Comparison of ENCODE assay signal across 8 cellular contexts in genomic region chr5:128082551-128083032, GRCh38. TPM values are rescaled to one million over a fixed set of nuclear protein-coding genes. Genes with fewer than 3 reads are reported as not detected.
DNase-seq lines count a peak whose midpoint lies in the region; TF ChIP-seq lines count a peak whose summit lies in the region.

No MANE protein-coding gene starts in this region.

- no peak for DNase-seq in activated naive CD4-positive, alpha-beta T cell treated with anti-CD3 and anti-CD28 coated beads, Interleukin-2, amount 10 ng/mL, durations not matched to agents 7 days and 5 days
- DNase-seq in activated naive CD4-positive, alpha-beta T cell treated with Interleukin-2 at 50 U/mL for 16 hours, result no peak
- DNase-seq in caudate nucleus (lab: John Stamatoyannopoulos, UW) (peak in 6 of 61 donors; percentile 59 to 78 (median 73)), mesendoderm (no peak), vagina (ENCODE audit: extremely low spot score in 2 of 2) (no peak), NCI-H1930 (lab: John Stamatoyannopoulos, UW) (no peak), HuH-7 (ENCODE audit: low spot score) (no peak)

- H3K18ac ChIP-seq in mesendoderm (ENCODE audit: low read length), result peak overlapping the region; percentile 78

- peak overlapping the region; percentile 82 for H3K4me3 Mint-ChIP-seq in activated naive CD4-positive, alpha-beta T cell treated with anti-CD3 and anti-CD28 coated beads, Interleukin-2, amount 10 ng/mL, durations not matched to agents 7 days and 5 days
- peak overlapping the region; percentile 88 to 96 (median 92) for H3K4me3 Mint-ChIP-seq in IgD-negative memory B cell

- peak overlapping the region; percentile 94 for H3K27ac Mint-ChIP-seq in activated naive CD4-positive, alpha-beta T cell treated with anti-CD3 and anti-CD28 coated beads, Interleukin-2, amount 10 ng/mL, durations not matched to agents 7 days and 5 days
- peak overlapping the region; percentile 88 to 96 (median 95) for H3K27ac Mint-ChIP-seq in IgD-negative memory B cell

- no peak overlapping the region for H3K23ac ChIP-seq in mesendoderm (ENCODE audit: low read length)

- no peak overlapping the region for H2AK5ac ChIP-seq in mesendoderm (ENCODE audit: low read length)

- H3K27ac ChIP-seq in caudate nucleus (ENCODE audit: low read depth, low read length) (peak overlapping the region; percentile 98), mesendoderm (ENCODE audit: low read depth, low read length) (peak overlapping the region; percentile 94), vagina (peak overlapping the region; percentile 88)

- H3K27me3 ChIP-seq in mesendoderm (ENCODE audit: insufficient read depth, low read length, poor library complexity), result no peaks in the 10 kb centered on the region
- no peaks in the 10 kb centered on the region for H3K27me3 ChIP-seq in vagina

- peaks cover 1% of the 10 kb centered on the region for H3K79me2 ChIP-seq in mesendoderm (ENCODE audit: control insufficient read depth, insufficient read depth, low read length)

- H2BK15ac ChIP-seq in mesendoderm (replicated peaks; ENCODE audit: low read depth), result no peak overlapping the region

- H3K4me1 ChIP-seq in mesendoderm (ENCODE audit: control insufficient read depth, low read depth, low read length), result peaks cover 4% of the 10 kb centered on the region
- H3K4me1 ChIP-seq in vagina, result peaks cover 53% of the 10 kb centered on the region

- CTCF ChIA-PET in activated naive CD4-positive, alpha-beta T cell treated with anti-CD3 and anti-CD28 coated beads, Interleukin-2, amount 10 ng/mL, durations not matched to agents 7 days and 5 days (lab: Charles Lee), result no interaction called here

- H3K27me3 Mint-ChIP-seq in activated naive CD4-positive, alpha-beta T cell treated with anti-CD3 and anti-CD28 coated beads, Interleukin-2, amount 10 ng/mL, durations not matched to agents 7 days and 5 days, result no peaks in the 10 kb centered on the region
- H3K27me3 Mint-ChIP-seq in IgD-negative memory B cell, result no peaks in the 10 kb centered on the region

- H3K9ac ChIP-seq in mesendoderm (ENCODE audit: low read length), result peak overlapping the region; percentile 94

- no peak for TF ChIP-seq CTCF in vagina (IDR thresholded peaks at IDR 0.05)

- H3K4me2 ChIP-seq in mesendoderm (ENCODE audit: low read length), result peak overlapping the region; percentile 74

- peaks cover 58% of the 10 kb centered on the region for H3K4me1 Mint-ChIP-seq in activated naive CD4-positive, alpha-beta T cell treated with anti-CD3 and anti-CD28 coated beads, Interleukin-2, amount 10 ng/mL, durations not matched to agents 7 days and 5 days
- peaks cover 45 to 59% (median 55%) of the 10 kb centered on the region in 3 donors for H3K4me1 Mint-ChIP-seq in IgD-negative memory B cell

- no peak overlapping the region for H2BK120ac ChIP-seq in mesendoderm (ENCODE audit: low read depth, low read length)

- H3K4me3 ChIP-seq in mesendoderm (ENCODE audit: low read length) (peak overlapping the region; percentile 84), vagina (peak overlapping the region; percentile 82 to 97)

- H3K4ac ChIP-seq in mesendoderm (ENCODE audit: low read depth, low read length), result peak overlapping the region; percentile 65

- H3K36me3 ChIP-seq in mesendoderm (ENCODE audit: control insufficient read depth, insufficient read depth, low read length) (no peaks in the 10 kb centered on the region), vagina (no peaks in the 10 kb centered on the region)

- peak overlapping the region; percentile 98 for H3K56ac ChIP-seq in mesendoderm (ENCODE audit: low read length)

- H3K9me3 Mint-ChIP-seq in activated naive CD4-positive, alpha-beta T cell treated with anti-CD3 and anti-CD28 coated beads, Interleukin-2, amount 10 ng/mL, durations not matched to agents 7 days and 5 days, result no peaks in the 10 kb centered on the region
- no peaks in the 10 kb centered on the region for H3K9me3 Mint-ChIP-seq in IgD-negative memory B cell

- no peak overlapping the region for H4K5ac ChIP-seq in mesendoderm (ENCODE audit: low read length)

- WGBS in mesendoderm (ENCODE audit: extremely low coverage, insufficient coverage, low lambda C conversion rate), result no CpG with 5 or more reads among the region's 25 CpGs

- no peak overlapping the region for H2BK5ac ChIP-seq in mesendoderm (ENCODE audit: low read length)

- H3K9me3 ChIP-seq in vagina, result no peaks in the 10 kb centered on the region

- intact Hi-C loops in vagina (cut with DNase I), result loop anchor here (10.0 kb wide), 1 partner anchor 518 kb away; no protein-coding TSS in a partner anchor

- H4K8ac ChIP-seq in mesendoderm (ENCODE audit: low read depth, low read length), result peak overlapping the region; percentile 97

- H3K79me1 ChIP-seq in mesendoderm (ENCODE audit: low read length), result peaks cover 6% of the 10 kb centered on the region

- peaks cover 23% of the 10 kb centered on the region for H3K36me3 Mint-ChIP-seq in activated naive CD4-positive, alpha-beta T cell treated with anti-CD3 and anti-CD28 coated beads, Interleukin-2, amount 10 ng/mL, durations not matched to agents 7 days and 5 days
- H3K36me3 Mint-ChIP-seq in IgD-negative memory B cell, result peaks cover under 1% of the 10 kb centered on the region

- TF ChIP-seq POLR2A in vagina (IDR thresholded peaks at IDR 0.05), result no peak

RNA-seq across cellular contexts. Expression of gene SLC12A2, which starts 1.0 kb away (rescaled TPM):
- 4.2 TPM for polyA plus RNA-seq in IgD-negative memory B cell
- 11.1 TPM for polyA plus RNA-seq in mesendoderm (2013, experiment 1 of 2)
- 9.6 TPM for polyA plus RNA-seq in mesendoderm (2013, experiment 2 of 2)
- total RNA-seq in vagina, result 15.7 TPM
